16 cellular contexts compared by ENCODE assay signal in genomic region chr12:54010053-54010971, GRCh38. TPM values are rescaled to one million over a fixed set of nuclear protein-coding genes. Genes with fewer than 3 reads are reported as not detected.
DNase-seq lines count a peak whose midpoint lies in the region; ATAC-seq and TF ChIP-seq lines count a peak whose summit lies in the region.
"Had no signal": no experiment of that assay in that cellular context is flagged by ENCODE, and none has a peak within 500 bp of the region (broad histone marks: within the 10 kb centered on the region; RNA-seq: fewer than 3 reads in every experiment).

No MANE protein-coding gene starts in this region.

- CTCF ChIA-PET in AG04449 (lab: Yijun Ruan, JAX) (interaction anchor here (1.5 to 21.3 kb wide), 7 partner anchors 18 to 204 kb away, joined by 5 to 756 read pairs (median 241); partner anchors contain the start of genes HOXC10, HOXC5, HOXC6 and SMUG1), HEK293 (lab: Yijun Ruan, JAX) (interaction anchor here (0.5 to 7.9 kb wide), 5 partner anchors 11 to 204 kb away, joined by 3 to 111 read pairs (median 11); no protein-coding TSS in a partner anchor)

- peak overlapping the region in 3 of 5 experiments; percentile 72 to 87 (median 80) for H3K4me3 Mint-ChIP-seq in brain
- H3K4me3 Mint-ChIP-seq in nephron: peak overlapping the region; percentile 78 to 97 (median 83)

- no peaks in the 10 kb centered on the region for H3K9me3 ChIP-seq in HEK293 (ENCODE audit: control insufficient read depth, insufficient read depth, low read depth, low read length)
- H3K9me3 ChIP-seq: esophagus muscularis mucosa had no signal

- H3K4me3 ChIP-seq in AG04449 (ENCODE audit: low read depth, low read length): peak overlapping the region; percentile 96
- no peak overlapping the region for H3K4me3 ChIP-seq in HEK293 (ENCODE audit: low read depth, low read length)

- H3K27me3 Mint-ChIP-seq in brain (peaks cover 100% of the 10 kb centered on the region), nephron (ENCODE audit: low read depth) (peaks cover 56% of the 10 kb centered on the region)

- ATAC-seq in HG02885 (IDR thresholded peaks at IDR 0.05; ENCODE audit: poor library complexity, unreplicated experiment): no peak

- no peak for DNase-seq in AG04449 (ENCODE audit: low read depth, low spot score)
- DNase-seq in EL: no peak
- DNase-seq in middle frontal gyrus (ENCODE audit: extremely low spot score, low spot score): no peak
- no peak for DNase-seq in hepatic stellate cell (ENCODE audit: low spot score)
- DNase-seq: activated CD8-positive, alpha-beta memory T cell treated with anti-CD3 and anti-CD28 coated beads for 24 hours; CD4-positive, CD25-positive, alpha-beta regulatory T cell; HCEC 1CT; midbrain; NCI-H1105; NCI-H226; stimulated activated naive CD4-positive, alpha-beta T cell treated with Interleukin-2 at 50 U/mL for 16 hours had no signal

- H3K36me3 Mint-ChIP-seq in brain (no peaks in the 10 kb centered on the region), nephron (ENCODE audit: low read depth) (peaks cover 5% of the 10 kb centered on the region)
- H3K36me3 Mint-ChIP-seq: CD4-positive, CD25-positive, alpha-beta regulatory T cell had no signal

- peak overlapping the region; percentile 93 for H3K27ac ChIP-seq in HEK293 (ENCODE audit: extremely low read depth, low read depth, low read length)
- H3K27ac ChIP-seq: esophagus muscularis mucosa had no signal

- H3K4me1 Mint-ChIP-seq in brain (peaks cover 23% of the 10 kb centered on the region), nephron (peaks cover 82% of the 10 kb centered on the region)

- no peaks in the 10 kb centered on the region for H3K36me3 ChIP-seq in HEK293 (ENCODE audit: control insufficient read depth in 2 of 2, insufficient read depth in 1 of 2, low read length in 2 of 2)
- H3K36me3 ChIP-seq: esophagus muscularis mucosa had no signal

- TF ChIP-seq CTCF in AG04449 (IDR thresholded peaks at IDR 0.05; ENCODE audit: insufficient read depth, low read length, missing control alignments) (no peak), HEK293 (tag by site-specific recombination; IDR thresholded peaks at IDR 0.05) (no peak), brain (conservative IDR thresholded peaks at IDR 0.05) (no peak), nephron (IDR thresholded peaks at IDR 0.05; ENCODE audit: unreplicated experiment in 3 of 3) (no peak)

- POLR2A ChIA-PET in AG04449 (lab: Yijun Ruan, JAX) (interaction anchor here (0.6 to 3.1 kb wide), 4 partner anchors 10 to 349 kb away, joined by 3 to 20 read pairs (median 10); partner anchors contain the start of gene HOXC9), HEK293 (lab: Yijun Ruan, JAX) (interaction anchor here (2.6 kb wide), 1 partner anchor 7 kb away, joined by 39 read pairs; no protein-coding TSS in a partner anchor)

- peaks cover 40% of the 10 kb centered on the region for H3K4me1 ChIP-seq in HEK293 (ENCODE audit: control insufficient read depth, insufficient read depth, low read length)

- peak overlapping the region in 3 of 5 experiments; percentile 62 to 75 (median 74) for H3K27ac Mint-ChIP-seq in brain
- H3K27ac Mint-ChIP-seq in nephron: peak overlapping the region; percentile 95 to 97 (median 95)
- H3K27ac Mint-ChIP-seq: CD4-positive, CD25-positive, alpha-beta regulatory T cell had no signal

- peaks cover 0 to 5% (median 0%) of the 10 kb centered on the region in 5 experiments for H3K9me3 Mint-ChIP-seq in brain
- H3K9me3 Mint-ChIP-seq in nephron: no peaks in the 10 kb centered on the region

TF ChIP-seq in HEK293, 187 proteins besides CTCF, POLR2A, EP300 and RAD21 (continues in another document):
- no peak for TF ChIP-seq ZNF501 (tag by site-specific recombination; IDR thresholded peaks at IDR 0.05)
- TF ChIP-seq OVOL3 (tag by site-specific recombination; IDR thresholded peaks at IDR 0.05): no peak
- no peak for TF ChIP-seq ZNF549 (tag by site-specific recombination; IDR thresholded peaks at IDR 0.05)
- TF ChIP-seq PRDM1 (tag by site-specific recombination; IDR thresholded peaks at IDR 0.05): no peak
- peak; percentile 11; the same call in 1 of the 2 replicates for TF ChIP-seq ZNF600 (tag by site-specific recombination; IDR thresholded peaks at IDR 0.05)
- TF ChIP-seq BCL11B (tag by site-specific recombination; IDR thresholded peaks at IDR 0.05; ENCODE audit: low read depth): 0 out of 2 replicates have a peak, but pooled peaks have one; percentile 15
- peak; percentile 40; the same call in 1 of the 2 replicates for TF ChIP-seq ZNF660 (tag by site-specific recombination; IDR thresholded peaks at IDR 0.05)
- no peak for TF ChIP-seq ZNF2 (tag by site-specific recombination; IDR thresholded peaks at IDR 0.05)
- TF ChIP-seq BCL11A (tag by site-specific recombination; IDR thresholded peaks at IDR 0.05; ENCODE audit: low read depth): 0 out of 2 replicates have a peak, but pooled peaks have one; percentile 39
- 0 out of 2 replicates have a peak, but pooled peaks have one; percentile 24 for TF ChIP-seq ZNF561 (tag by site-specific recombination; IDR thresholded peaks at IDR 0.05; ENCODE audit: borderline replicate concordance)
- TF ChIP-seq ZSCAN4 (tag by site-specific recombination; IDR thresholded peaks at IDR 0.05): no peak
- peak; percentile 70; the same call in 1 of the 2 replicates for TF ChIP-seq ZBTB20 (tag by site-specific recombination; IDR thresholded peaks at IDR 0.05)
- peak; percentile 15; the same call in 1 of the 2 replicates for TF ChIP-seq ZNF629 (tag by site-specific recombination; IDR thresholded peaks at IDR 0.05)
- peak; percentile 48 for TF ChIP-seq ZNF335 (tag by site-specific recombination; conservative IDR thresholded peaks at IDR 0.05)
- peak; percentile 33; the same call in 1 of the 2 replicates for TF ChIP-seq SP2 (tag by site-specific recombination; IDR thresholded peaks at IDR 0.05)
- no peak for TF ChIP-seq REST (tag by site-specific recombination; IDR thresholded peaks at IDR 0.05)
- peak; percentile 73 for TF ChIP-seq ZXDB (tag by site-specific recombination; IDR thresholded peaks at IDR 0.05)
- TF ChIP-seq ZNF302 (tag by site-specific recombination; IDR thresholded peaks at IDR 0.05; ENCODE audit: low read depth): no peak
- peak; percentile 64 for TF ChIP-seq GLIS1 (tag by site-specific recombination; IDR thresholded peaks at IDR 0.05)
- no peak for TF ChIP-seq ZNF26 (tag by site-specific recombination; IDR thresholded peaks at IDR 0.05)

RNA-seq across cellular contexts. Expression of gene HOXC8, which starts 1.5 kb away (rescaled TPM):
- polyA plus RNA-seq in brain (ENCODE audit: insufficient read depth, low read depth, low replicate concordance): not detected
- polyA plus RNA-seq: CD4-positive, CD25-positive, alpha-beta regulatory T cell had no signal

RNA-seq across cellular contexts. Expression of gene HOXC9, which starts 10.4 kb away (rescaled TPM):
- not detected for polyA plus RNA-seq in brain (ENCODE audit: insufficient read depth, low read depth, low replicate concordance)
- polyA plus RNA-seq: CD4-positive, CD25-positive, alpha-beta regulatory T cell had no signal

RNA-seq across cellular contexts. Expression of gene HOXC6, which starts 17.9 kb away (rescaled TPM):
- not detected for polyA plus RNA-seq in brain (ENCODE audit: insufficient read depth, low read depth, low replicate concordance)
- polyA plus RNA-seq: CD4-positive, CD25-positive, alpha-beta regulatory T cell had no signal

RNA-seq across cellular contexts. Expression of gene HOXC5, which starts 22.5 kb away (rescaled TPM):
- polyA plus RNA-seq in brain (ENCODE audit: insufficient read depth, low read depth, low replicate concordance): not detected
- polyA plus RNA-seq: CD4-positive, CD25-positive, alpha-beta regulatory T cell had no signal

RNA-seq across cellular contexts. Expression of gene HOXC10, which starts 25.4 kb away (rescaled TPM):
- polyA plus RNA-seq in brain (ENCODE audit: insufficient read depth, low read depth, low replicate concordance): not detected
- polyA plus RNA-seq: CD4-positive, CD25-positive, alpha-beta regulatory T cell had no signal
